8 cellular contexts compared by ENCODE assay signal in genomic region chr1:100036718-100037664, GRCh38.
DNase-seq lines count a peak whose midpoint lies in the region; ATAC-seq and TF ChIP-seq lines count a peak whose summit lies in the region.

No MANE protein-coding gene starts in this region.

- peak overlapping the region; percentile 94 for H3K4me3 ChIP-seq in Karpas-422 (ENCODE audit: low read length)
- H3K4me3 ChIP-seq in right atrium auricular region: peak overlapping the region; percentile 94 to 98
- peak overlapping the region; percentile 92 for H3K4me3 ChIP-seq in retinal pigment epithelial cell (ENCODE audit: low read length)

- H3K4me1 ChIP-seq in Karpas-422 (ENCODE audit: low read length) (peaks cover 47% of the 10 kb centered on the region), right atrium auricular region (peaks cover 0 to 34% of the 10 kb centered on the region in 2 donors)

- POLR2A ChIA-PET in activated CD4-positive, alpha-beta T cell treated with anti-CD3 and anti-CD28 coated beads for 36 hours (lab: Charles Lee): interaction anchor here (0.6 to 3.0 kb wide), 5 partner anchors 12 to 270 kb away, joined by 3 to 10 read pairs (median 5); partner anchors contain the start of genes SLC35A3 and TRMT13
- POLR2A ChIA-PET in activated CD8-positive, alpha-beta T cell treated with anti-CD3 and anti-CD28 coated beads, Interleukin-2, amount 10 ng/mL, durations not matched to agents 7 days and 5 days (lab: Charles Lee): interaction anchor here (1.1 to 3.5 kb wide), 10 partner anchors 8 to 315 kb away, joined by 3 to 24 read pairs (median 6); partner anchors contain the start of genes CDC14A, DBT, SASS6 and SLC35A3

- H3K27ac ChIP-seq in Karpas-422 (ENCODE audit: low read length): peak overlapping the region; percentile 80
- H3K27ac ChIP-seq in right atrium auricular region: peak overlapping the region; percentile 99

- peaks cover 32% of the 10 kb centered on the region for H3K36me3 Mint-ChIP-seq in activated CD4-positive, alpha-beta T cell treated with anti-CD3 and anti-CD28 coated beads for 36 hours (ENCODE audit: low read depth)
- peaks cover 29% of the 10 kb centered on the region for H3K36me3 Mint-ChIP-seq in activated CD8-positive, alpha-beta T cell treated with anti-CD3 and anti-CD28 coated beads, Interleukin-2, amount 10 ng/mL, durations not matched to agents 7 days and 5 days (ENCODE audit: low read depth)

- no peaks in the 10 kb centered on the region for H4K20me1 ChIP-seq in Karpas-422 (ENCODE audit: insufficient read depth, low read depth, low read length)

- H2AFZ ChIP-seq in Karpas-422 (ENCODE audit: low read length): no peak overlapping the region

- peaks cover 40% of the 10 kb centered on the region for H3K4me1 Mint-ChIP-seq in activated CD4-positive, alpha-beta T cell treated with anti-CD3 and anti-CD28 coated beads for 36 hours
- peaks cover 41% of the 10 kb centered on the region for H3K4me1 Mint-ChIP-seq in activated CD8-positive, alpha-beta T cell treated with anti-CD3 and anti-CD28 coated beads, Interleukin-2, amount 10 ng/mL, durations not matched to agents 7 days and 5 days (ENCODE audit: low read depth)

- H3K27me3 ChIP-seq in Karpas-422 (ENCODE audit: low read length) (no peaks in the 10 kb centered on the region), right atrium auricular region (no peaks in the 10 kb centered on the region)

- no peaks in the 10 kb centered on the region for H3K9me3 Mint-ChIP-seq in activated CD4-positive, alpha-beta T cell treated with anti-CD3 and anti-CD28 coated beads for 36 hours (ENCODE audit: low read depth)
- H3K9me3 Mint-ChIP-seq in activated CD8-positive, alpha-beta T cell treated with anti-CD3 and anti-CD28 coated beads, Interleukin-2, amount 10 ng/mL, durations not matched to agents 7 days and 5 days (ENCODE audit: insufficient read depth): no peaks in the 10 kb centered on the region

- peak overlapping the region; percentile 86 for H3K4me2 ChIP-seq in Karpas-422 (ENCODE audit: low read depth, low read length, poor library complexity, severe bottlenecking)

- H3K9me3 ChIP-seq in Karpas-422 (ENCODE audit: low read length) (no peaks in the 10 kb centered on the region), right atrium auricular region (no peaks in the 10 kb centered on the region)

- no peaks in the 10 kb centered on the region for H3K9me2 ChIP-seq in Karpas-422 (replicated peaks; ENCODE audit: insufficient read depth, low read length)

- CTCF ChIA-PET in activated CD4-positive, alpha-beta T cell treated with anti-CD3 and anti-CD28 coated beads for 36 hours (lab: Charles Lee): interaction anchor here (0.7 to 0.9 kb wide), 2 partner anchors 16 to 36 kb away, joined by 3 to 8 read pairs; no protein-coding TSS in a partner anchor
- CTCF ChIA-PET in activated CD8-positive, alpha-beta T cell treated with anti-CD3 and anti-CD28 coated beads, Interleukin-2, amount 10 ng/mL, durations not matched to agents 7 days and 5 days (lab: Charles Lee): interaction anchor here (0.8 to 1.6 kb wide), 6 partner anchors 15 to 832 kb away, joined by 3 to 6 read pairs (median 3); partner anchors contain the start of gene SLC35A3

- H3K27ac Mint-ChIP-seq in activated CD4-positive, alpha-beta T cell treated with anti-CD3 and anti-CD28 coated beads for 36 hours: peak overlapping the region; percentile 98
- peak overlapping the region; percentile 99 for H3K27ac Mint-ChIP-seq in activated CD8-positive, alpha-beta T cell treated with anti-CD3 and anti-CD28 coated beads, Interleukin-2, amount 10 ng/mL, durations not matched to agents 7 days and 5 days

- H3K4me3 Mint-ChIP-seq in activated CD4-positive, alpha-beta T cell treated with anti-CD3 and anti-CD28 coated beads for 36 hours: peak overlapping the region; percentile 95
- peak overlapping the region; percentile 97 for H3K4me3 Mint-ChIP-seq in activated CD8-positive, alpha-beta T cell treated with anti-CD3 and anti-CD28 coated beads, Interleukin-2, amount 10 ng/mL, durations not matched to agents 7 days and 5 days

- peak overlapping the region; percentile 90 for H3K9ac ChIP-seq in Karpas-422 (ENCODE audit: low read length)

- no peak for DNase-seq in activated CD4-positive, alpha-beta T cell treated with anti-CD3 and anti-CD28 coated beads for 36 hours
- DNase-seq in activated CD4-positive, alpha-beta T cell treated with anti-CD3 and anti-CD28 coated beads, Interleukin-2, amount 50 U/mL, for 4 hours: no peak
- DNase-seq in Karpas-422: peak; percentile 64
- no peak for DNase-seq in activated CD8-positive, alpha-beta T cell treated with anti-CD3 and anti-CD28 coated beads, Interleukin-2, amount 10 ng/mL, durations not matched to agents 7 days and 5 days
- DNase-seq in right atrium auricular region (ENCODE audit: low spot score): no peak
- DNase-seq in retinal pigment epithelial cell (ENCODE audit: low read depth): no peak
- no peak for DNase-seq in NCI-H1436 (lab: John Stamatoyannopoulos, UW)
- no peak for DNase-seq in activated CD4-positive, alpha-beta T cell treated with anti-CD3 and anti-CD28 coated beads for 1 hour

- peaks cover 65% of the 10 kb centered on the region for H3K79me2 ChIP-seq in Karpas-422 (ENCODE audit: low read length)

- intact Hi-C loops in activated CD4-positive, alpha-beta T cell treated with anti-CD3 and anti-CD28 coated beads for 36 hours (cut with DNase I, micrococcal nuclease): loop anchor here (1.0 to 5.0 kb wide), 6 partner anchors 95 to 1200 kb away; partner anchors contain the start of genes S1PR1 (in 2 of the 2), AGL (in 1 of the 2) and SASS6 (in 1 of the 2)

- no peaks in the 10 kb centered on the region for H3K27me3 Mint-ChIP-seq in activated CD4-positive, alpha-beta T cell treated with anti-CD3 and anti-CD28 coated beads for 36 hours
- H3K27me3 Mint-ChIP-seq in activated CD8-positive, alpha-beta T cell treated with anti-CD3 and anti-CD28 coated beads, Interleukin-2, amount 10 ng/mL, durations not matched to agents 7 days and 5 days (ENCODE audit: low read depth): no peaks in the 10 kb centered on the region

- no peak for TF ChIP-seq CTCF in right atrium auricular region (IDR thresholded peaks at IDR 0.05)
- no peak for TF ChIP-seq CTCF in retinal pigment epithelial cell (conservative IDR thresholded peaks at IDR 0.05; ENCODE audit: low read depth, low read length)

- H3K36me3 ChIP-seq in Karpas-422 (ENCODE audit: insufficient read depth, low read length): peaks cover 6% of the 10 kb centered on the region; the same call in 1 of the 2 replicates
- H3K36me3 ChIP-seq in right atrium auricular region: no peaks in the 10 kb centered on the region

- no peak for ATAC-seq in activated CD4-positive, alpha-beta T cell treated with anti-CD3 and anti-CD28 coated beads for 36 hours
- ATAC-seq in activated CD8-positive, alpha-beta T cell treated with anti-CD3 and anti-CD28 coated beads, Interleukin-2, amount 10 ng/mL, durations not matched to agents 7 days and 5 days: no peak
